In the genomic region with DNA sequence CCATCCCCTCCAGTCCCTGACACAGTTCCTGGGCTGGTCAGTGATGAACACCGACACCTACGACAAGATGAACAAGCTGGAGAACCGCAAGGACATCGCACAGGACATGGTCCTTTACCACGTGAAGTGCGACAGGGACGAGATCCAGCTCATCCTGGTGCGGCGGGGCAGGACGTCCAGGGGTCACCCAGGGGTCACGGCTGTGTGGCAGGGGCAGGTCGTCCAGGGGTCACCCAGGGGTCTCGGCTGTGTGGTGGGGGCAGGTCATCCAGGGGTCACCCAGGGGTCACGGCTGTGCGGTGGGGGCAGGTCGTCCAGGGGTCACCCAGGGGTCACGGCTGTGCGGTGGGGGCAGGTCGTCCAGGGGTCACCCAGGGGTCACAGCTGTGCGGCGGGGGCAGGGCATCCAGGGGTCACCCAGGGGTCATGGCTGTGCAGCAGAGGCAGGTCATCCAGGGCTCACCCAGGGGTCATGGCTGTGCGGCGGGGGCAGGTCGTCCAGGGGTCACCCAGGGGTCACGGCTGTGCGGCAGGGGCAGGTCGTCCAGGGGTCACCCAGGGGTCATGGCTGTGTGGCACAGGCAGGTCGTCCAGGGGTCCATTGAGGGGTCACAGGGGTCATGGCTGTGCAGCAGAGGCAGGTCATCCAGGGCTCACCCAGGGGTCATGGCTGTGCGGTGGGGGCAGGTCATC, we compare ENCODE assay signal across 18 cellular contexts. TPM values are rescaled to one million over a fixed set of nuclear protein-coding genes. Genes with fewer than 3 reads are reported as not detected.
DNase-seq lines count a peak whose midpoint lies in the region; ATAC-seq and TF ChIP-seq lines count a peak whose summit lies in the region.
"Had no signal": no experiment of that assay in that cellular context is flagged by ENCODE, and none has a peak within 500 bp of the region (broad histone marks: within the 10 kb centered on the region; RNA-seq: fewer than 3 reads in every experiment).

No MANE protein-coding gene starts in this region.

- H3K27me3 ChIP-seq in right lobe of liver = no peaks in the 10 kb centered on the region
- H3K27me3 ChIP-seq: BLaER1 treated with 17β-estradiol and CSF1 and Interleukin-3, amounts not matched to agents 10 nM and 100 nM; MG63 had no signal

- H3K4me1 ChIP-seq in right lobe of liver = no peaks in the 10 kb centered on the region

- no peak for TF ChIP-seq CTCF in right lobe of liver (IDR thresholded peaks at IDR 0.05)

- CTCF ChIA-PET in activated CD8-positive, alpha-beta memory T cell treated with anti-CD3 and anti-CD28 coated beads, Interleukin-2, amount 10 ng/mL, durations not matched to agents 7 days and 5 days (lab: Charles Lee) = no interaction called here

- no peak for ATAC-seq in activated CD8-positive, alpha-beta memory T cell treated with anti-CD3 and anti-CD28 coated beads, Interleukin-2, amount 10 ng/mL, durations not matched to agents 7 days and 5 days
- no peak for ATAC-seq in right lobe of liver
- ATAC-seq: PC-3 had no signal

- no peak overlapping the region for H3K4me3 Mint-ChIP-seq in activated CD8-positive, alpha-beta memory T cell treated with anti-CD3 and anti-CD28 coated beads, Interleukin-2, amount 10 ng/mL, durations not matched to agents 7 days and 5 days
- H3K4me3 Mint-ChIP-seq in activated T-helper 1 cell treated with anti-CD3 and anti-CD28 coated beads, Interleukin-12 subunit alpha, Interleukin-12 subunit beta, Interleukin-2, Interleukin-4 antibody, amounts not matched to agents 30 ng/mL and 10 ng/mL and 1 ng/mL, durations not matched to agents 14 hours and 24 hours and 36 hours = no peak overlapping the region
- H3K4me3 Mint-ChIP-seq: HFFc6 had no signal

- 49% methylated on average over 6 of the region's 29 CpGs for WGBS in right lobe of liver (ENCODE audit: insufficient coverage, low coverage, low lambda C conversion rate, missing lambda C conversion rate)

- H3K27ac ChIP-seq in caudate nucleus (ENCODE audit: low read depth, low read length) = peak overlapping the region; percentile 16
- H3K27ac ChIP-seq in right lobe of liver = no peak overlapping the region
- H3K27ac ChIP-seq in temporal lobe (ENCODE audit: low read depth, low read length) = peak overlapping the region; percentile 98
- H3K27ac ChIP-seq: BLaER1 treated with 17β-estradiol and CSF1 and Interleukin-3, amounts not matched to agents 10 nM and 100 nM had no signal

- no peaks in the 10 kb centered on the region for H3K36me3 ChIP-seq in right lobe of liver
- H3K36me3 ChIP-seq: MG63 had no signal

- H3K36me3 Mint-ChIP-seq in activated CD8-positive, alpha-beta memory T cell treated with anti-CD3 and anti-CD28 coated beads, Interleukin-2, amount 10 ng/mL, durations not matched to agents 7 days and 5 days = peaks cover 16% of the 10 kb centered on the region
- H3K36me3 Mint-ChIP-seq in activated T-helper 1 cell treated with anti-CD3 and anti-CD28 coated beads, Interleukin-12 subunit alpha, Interleukin-12 subunit beta, Interleukin-2, Interleukin-4 antibody, amounts not matched to agents 30 ng/mL and 10 ng/mL and 1 ng/mL, durations not matched to agents 14 hours and 24 hours and 36 hours (ENCODE audit: low read depth) = peaks cover 5% of the 10 kb centered on the region

- TF ChIP-seq POLR2A in right lobe of liver (IDR thresholded peaks at IDR 0.05) = no peak

- intact Hi-C loops in right lobe of liver (cut with DNase I) = no loop called here
- intact Hi-C loops in activated T-helper 1 cell treated with anti-CD3 and anti-CD28 coated beads, Interleukin-12 subunit alpha, Interleukin-12 subunit beta, Interleukin-2, Interleukin-4 antibody, amounts not matched to agents 30 ng/mL and 10 ng/mL and 1 ng/mL, durations not matched to agents 14 hours and 24 hours and 36 hours (cut with micrococcal nuclease) = no loop called here

- H3K27me3 Mint-ChIP-seq in activated CD8-positive, alpha-beta memory T cell treated with anti-CD3 and anti-CD28 coated beads, Interleukin-2, amount 10 ng/mL, durations not matched to agents 7 days and 5 days = no peaks in the 10 kb centered on the region
- no peaks in the 10 kb centered on the region for H3K27me3 Mint-ChIP-seq in activated T-helper 1 cell treated with anti-CD3 and anti-CD28 coated beads, Interleukin-12 subunit alpha, Interleukin-12 subunit beta, Interleukin-2, Interleukin-4 antibody, amounts not matched to agents 30 ng/mL and 10 ng/mL and 1 ng/mL, durations not matched to agents 14 hours and 24 hours and 36 hours (ENCODE audit: insufficient read depth)

- peak; percentile 5 for DNase-seq in activated CD8-positive, alpha-beta memory T cell treated with anti-CD3 and anti-CD28 coated beads, Interleukin-2, amount 50 U/mL, for 4 hours
- DNase-seq in activated CD8-positive, alpha-beta memory T cell treated with anti-CD3 and anti-CD28 coated beads, Interleukin-2, amount 10 ng/mL, durations not matched to agents 7 days and 5 days = no peak
- DNase-seq in caudate nucleus (lab: John Stamatoyannopoulos, UW) (no peak), right lobe of liver (peak in 2 of 3 donors; percentile 15 to 42), activated gamma-delta T cell (lab: John Stamatoyannopoulos, UW) (no peak), SHP77 (lab: John Stamatoyannopoulos, UW) (no peak)
- DNase-seq in activated T-helper 1 cell treated with anti-CD3 and anti-CD28 coated beads, Interleukin-12 subunit alpha, Interleukin-12 subunit beta, Interleukin-2, Interleukin-4 antibody, amounts not matched to agents 30 ng/mL and 10 ng/mL and 1 ng/mL, durations not matched to agents 14 hours and 24 hours and 36 hours (ENCODE audit: low spot score) = no peak
- DNase-seq: 8988T, GF-D8, GOT3, HFFc6, MG63, NCI-H1105, NCI-H1694 treated with DMSO at 0.1 percent for 48 hours, NCI-H446, PC-3 had no signal

- H3K9me3 Mint-ChIP-seq in activated CD8-positive, alpha-beta memory T cell treated with anti-CD3 and anti-CD28 coated beads, Interleukin-2, amount 10 ng/mL, durations not matched to agents 7 days and 5 days (ENCODE audit: low read depth) = peaks cover 7% of the 10 kb centered on the region
- no peaks in the 10 kb centered on the region for H3K9me3 Mint-ChIP-seq in activated T-helper 1 cell treated with anti-CD3 and anti-CD28 coated beads, Interleukin-12 subunit alpha, Interleukin-12 subunit beta, Interleukin-2, Interleukin-4 antibody, amounts not matched to agents 30 ng/mL and 10 ng/mL and 1 ng/mL, durations not matched to agents 14 hours and 24 hours and 36 hours

- peaks cover 2% of the 10 kb centered on the region for H3K4me1 Mint-ChIP-seq in activated CD8-positive, alpha-beta memory T cell treated with anti-CD3 and anti-CD28 coated beads, Interleukin-2, amount 10 ng/mL, durations not matched to agents 7 days and 5 days
- H3K4me1 Mint-ChIP-seq in activated T-helper 1 cell treated with anti-CD3 and anti-CD28 coated beads, Interleukin-12 subunit alpha, Interleukin-12 subunit beta, Interleukin-2, Interleukin-4 antibody, amounts not matched to agents 30 ng/mL and 10 ng/mL and 1 ng/mL, durations not matched to agents 14 hours and 24 hours and 36 hours (ENCODE audit: low read depth) = no peaks in the 10 kb centered on the region

- no peak overlapping the region for H3K27ac Mint-ChIP-seq in activated CD8-positive, alpha-beta memory T cell treated with anti-CD3 and anti-CD28 coated beads, Interleukin-2, amount 10 ng/mL, durations not matched to agents 7 days and 5 days
- no peak overlapping the region for H3K27ac Mint-ChIP-seq in activated T-helper 1 cell treated with anti-CD3 and anti-CD28 coated beads, Interleukin-12 subunit alpha, Interleukin-12 subunit beta, Interleukin-2, Interleukin-4 antibody, amounts not matched to agents 30 ng/mL and 10 ng/mL and 1 ng/mL, durations not matched to agents 14 hours and 24 hours and 36 hours
- H3K27ac Mint-ChIP-seq: HFFc6 had no signal

- H3K4me3 ChIP-seq in right lobe of liver = no peak overlapping the region
- H3K4me3 ChIP-seq: BLaER1 treated with 17β-estradiol and CSF1 and Interleukin-3, amounts not matched to agents 10 nM and 100 nM; MG63 had no signal

- no peaks in the 10 kb centered on the region for H3K9me3 ChIP-seq in right lobe of liver
- H3K9me3 ChIP-seq: BLaER1 treated with 17β-estradiol and CSF1 and Interleukin-3, amounts not matched to agents 10 nM and 100 nM; MG63 had no signal

RNA-seq across cellular contexts. Expression of a gene that starts 16.6 kb away (rescaled TPM):
- 100 to 1,000 TPM; 213 to 231 TPM for total RNA-seq in activated CD8-positive, alpha-beta memory T cell treated with anti-CD3 and anti-CD28 coated beads, Interleukin-2, amount 10 ng/mL, durations not matched to agents 7 days and 5 days
- total RNA-seq in right lobe of liver (100 to 1,000 TPM in 4 of 6 experiments, 10 to 100 TPM in 2; 78.2 to 225 (median 162) TPM), temporal lobe (87.8 TPM)
- total RNA-seq in activated T-helper 1 cell treated with anti-CD3 and anti-CD28 coated beads, Interleukin-12 subunit alpha, Interleukin-12 subunit beta, Interleukin-2, Interleukin-4 antibody, amounts not matched to agents 30 ng/mL and 10 ng/mL and 1 ng/mL, durations not matched to agents 14 hours and 24 hours and 36 hours = 217 and 224 TPM in 2 replicates

RNA-seq across cellular contexts. Expression of a gene that starts 16.9 kb away (rescaled TPM):
- total RNA-seq in activated CD8-positive, alpha-beta memory T cell treated with anti-CD3 and anti-CD28 coated beads, Interleukin-2, amount 10 ng/mL, durations not matched to agents 7 days and 5 days = 10 to 100 TPM; 14.3 to 19.8 TPM
- 1 to 10 TPM; 6.9 to 9.2 (median 8.4) TPM for total RNA-seq in right lobe of liver
- total RNA-seq in temporal lobe = 6.4 TPM
- total RNA-seq in activated T-helper 1 cell treated with anti-CD3 and anti-CD28 coated beads, Interleukin-12 subunit alpha, Interleukin-12 subunit beta, Interleukin-2, Interleukin-4 antibody, amounts not matched to agents 30 ng/mL and 10 ng/mL and 1 ng/mL, durations not matched to agents 14 hours and 24 hours and 36 hours = 29.7 and 35.0 TPM in 2 replicates

RNA-seq across cellular contexts. Expression of a gene that starts 31.5 kb away (rescaled TPM):
- total RNA-seq in activated CD8-positive, alpha-beta memory T cell treated with anti-CD3 and anti-CD28 coated beads, Interleukin-2, amount 10 ng/mL, durations not matched to agents 7 days and 5 days = 1 to 10 TPM; 1.1 to 1.5 TPM
- 1 to 10 TPM; 2.9 to 9.0 (median 5.2) TPM for total RNA-seq in right lobe of liver
- total RNA-seq in temporal lobe = 0.49 TPM
- 0.81 and 0.88 TPM in 2 replicates for total RNA-seq in activated T-helper 1 cell treated with anti-CD3 and anti-CD28 coated beads, Interleukin-12 subunit alpha, Interleukin-12 subunit beta, Interleukin-2, Interleukin-4 antibody, amounts not matched to agents 30 ng/mL and 10 ng/mL and 1 ng/mL, durations not matched to agents 14 hours and 24 hours and 36 hours
- total RNA-seq: PC-3 had no signal

RNA-seq across cellular contexts. Expression of a gene that starts 32.1 kb away (rescaled TPM):
- 10 to 100 TPM; 10.0 to 14.6 TPM for total RNA-seq in activated CD8-positive, alpha-beta memory T cell treated with anti-CD3 and anti-CD28 coated beads, Interleukin-2, amount 10 ng/mL, durations not matched to agents 7 days and 5 days
- total RNA-seq in right lobe of liver (1 to 10 TPM in 1 of 6 experiments, under 1 TPM in 4, not detected in 1; 0.24 to 1.9 (median 0.76) TPM), temporal lobe (4.7 TPM)
- total RNA-seq in activated T-helper 1 cell treated with anti-CD3 and anti-CD28 coated beads, Interleukin-12 subunit alpha, Interleukin-12 subunit beta, Interleukin-2, Interleukin-4 antibody, amounts not matched to agents 30 ng/mL and 10 ng/mL and 1 ng/mL, durations not matched to agents 14 hours and 24 hours and 36 hours = 9.8 and 10.1 TPM in 2 replicates
- total RNA-seq: HFFc6, PC-3 had no signal

RNA-seq across cellular contexts. Expression of a gene that starts 48.1 kb away (rescaled TPM):
- 10 to 100 TPM; 38.9 to 49.0 TPM for total RNA-seq in activated CD8-positive, alpha-beta memory T cell treated with anti-CD3 and anti-CD28 coated beads, Interleukin-2, amount 10 ng/mL, durations not matched to agents 7 days and 5 days
- total RNA-seq in right lobe of liver (10 to 100 TPM; 13.0 to 23.5 (median 14.7) TPM), temporal lobe (54.6 TPM)
- 30.4 and 31.0 TPM in 2 replicates for total RNA-seq in activated T-helper 1 cell treated with anti-CD3 and anti-CD28 coated beads, Interleukin-12 subunit alpha, Interleukin-12 subunit beta, Interleukin-2, Interleukin-4 antibody, amounts not matched to agents 30 ng/mL and 10 ng/mL and 1 ng/mL, durations not matched to agents 14 hours and 24 hours and 36 hours

Comparison
In these comparisons a context has a peak if more than half of its experiments do, and no peak if none do; other contexts are left out.
1. DNase-seq: peak in activated CD8-positive, alpha-beta memory T cell treated with anti-CD3 and anti-CD28 coated beads, Interleukin-2, amount 50 U/mL, for 4 hours (single experiment) and right lobe of liver (2 of 3); none in activated CD8-positive, alpha-beta memory T cell treated with anti-CD3 and anti-CD28 coated beads, Interleukin-2, amount 10 ng/mL, durations not matched to agents 7 days and 5 days (single experiment), caudate nucleus (0 of 61), activated gamma-delta T cell (single experiment), SHP77 (0 of 2) and activated T-helper 1 cell treated with anti-CD3 and anti-CD28 coated beads, Interleukin-12 subunit alpha, Interleukin-12 subunit beta, Interleukin-2, Interleukin-4 antibody, amounts not matched to agents 30 ng/mL and 10 ng/mL and 1 ng/mL, durations not matched to agents 14 hours and 24 hours and 36 hours (single experiment).
2. H3K27ac ChIP-seq: peak in caudate nucleus (single experiment) and temporal lobe (single experiment); none in right lobe of liver (0 of 3).